1 cellular context compared by ENCODE assay signal in genomic region chr14:22837750-22838538, GRCh38.
TF ChIP-seq lines count a peak whose summit lies in the region.

No MANE protein-coding gene starts in this region.

TF ChIP-seq in GM12878, 131 proteins besides CTCF, POLR2A, EP300 and RAD21:
- TF ChIP-seq ZNF384 (IDR thresholded peaks at IDR 0.05; ENCODE audit: borderline replicate concordance, low read depth, low read length) (no peak), STAT3 (IDR thresholded peaks at IDR 0.05; ENCODE audit: low read depth, low read length) (no peak), SIN3A (IDR thresholded peaks at IDR 0.05; ENCODE audit: low read depth, low read length) (no peak), SREBF2 (IDR thresholded peaks at IDR 0.05; ENCODE audit: low read length) (no peak), USF1 (IDR thresholded peaks at IDR 0.05; ENCODE audit: borderline replicate concordance, extremely low read length, insufficient read depth, low read depth, low read length) (no peak), STAT1 (conservative IDR thresholded peaks at IDR 0.05) (no peak), CBFB (IDR thresholded peaks at IDR 0.05; ENCODE audit: low read depth) (no peak), SUZ12 (IDR thresholded peaks at IDR 0.05; ENCODE audit: unreplicated experiment) (no peak), PRDM15 (CRISPR knock-in tag; IDR thresholded peaks at IDR 0.05) (no peak), IRF3 (IDR thresholded peaks at IDR 0.05) (no peak), CREM (IDR thresholded peaks at IDR 0.05; ENCODE audit: low read depth) (no peak), HDGF (IDR thresholded peaks at IDR 0.05) (no peak), RFX5 (IDR thresholded peaks at IDR 0.05; ENCODE audit: low read depth, low read length) (no peak), ZSCAN29 (IDR thresholded peaks at IDR 0.05) (no peak)
